ENCODE assay signal across 8 cellular contexts in the genomic region with DNA sequence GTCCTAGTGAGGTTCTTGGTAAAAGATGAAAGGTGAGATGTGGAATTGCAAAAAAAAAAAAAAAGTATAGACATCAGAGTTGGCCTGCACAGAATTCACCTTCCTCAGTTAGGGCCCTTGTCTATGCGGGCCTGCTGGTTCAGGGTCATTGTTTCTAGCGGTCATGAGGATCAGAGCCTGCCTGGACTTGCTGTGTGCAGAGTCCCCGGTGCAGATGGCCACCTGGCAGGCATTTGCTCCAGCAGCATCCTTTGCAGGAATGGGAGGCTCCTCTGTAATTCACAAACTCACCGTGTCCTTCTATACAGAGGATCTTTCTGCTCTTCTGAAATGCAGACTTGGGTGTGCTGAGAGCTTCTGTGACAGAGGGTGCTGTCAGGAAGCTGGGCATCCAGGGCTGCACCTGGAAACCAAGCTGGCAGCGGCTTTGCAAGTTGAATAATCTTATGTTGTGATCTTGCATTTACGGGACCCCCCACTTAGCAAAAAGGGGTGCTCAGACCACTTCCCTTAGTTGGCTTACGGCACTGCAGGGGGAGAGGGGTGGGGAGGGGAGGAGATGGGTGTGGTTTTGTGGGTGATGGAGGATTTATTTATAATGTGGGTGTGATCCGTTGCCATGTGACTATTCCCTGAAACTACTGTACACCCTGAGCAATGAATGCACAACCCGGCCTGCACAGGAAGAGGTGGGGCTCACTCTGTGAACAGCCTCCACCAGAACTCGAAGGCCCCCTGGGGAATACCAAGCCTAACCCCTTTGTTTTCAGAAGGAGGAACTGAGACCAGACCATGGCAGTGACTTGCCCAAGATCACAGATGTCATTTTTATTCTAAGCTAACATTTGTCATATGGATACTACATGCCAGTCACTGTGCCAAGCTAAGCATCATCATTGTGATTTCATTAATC.
DNase-seq lines count a peak whose midpoint lies in the region; ATAC-seq and TF ChIP-seq lines count a peak whose summit lies in the region.

No MANE protein-coding gene starts in this region.

- H3K4me3 ChIP-seq in endodermal cell (ENCODE audit: low read length): no peak overlapping the region

- H3K9me3 ChIP-seq in endodermal cell (ENCODE audit: control insufficient read depth, low read length): no peaks in the 10 kb centered on the region

- no peak overlapping the region for H3K9ac ChIP-seq in endodermal cell (ENCODE audit: extremely low read depth, low read length, poor library complexity, severe bottlenecking)

- no peaks in the 10 kb centered on the region for H3K4me1 ChIP-seq in endodermal cell (ENCODE audit: control insufficient read depth, insufficient read depth, low read length)

- H3K36me3 Mint-ChIP-seq in dendritic cell treated with granulocyte-macrophage colony-stimulating factor and Interleukin-4, amounts not matched to agents 40 ng/mL and 50 ng/mL, for 4 days (ENCODE audit: low read depth): no peaks in the 10 kb centered on the region
- no peaks in the 10 kb centered on the region for H3K36me3 Mint-ChIP-seq in endodermal cell (ENCODE audit: low read depth)

- no peaks in the 10 kb centered on the region for H3K27me3 ChIP-seq in endodermal cell (ENCODE audit: control insufficient read depth, insufficient read depth, low read length, poor library complexity, severe bottlenecking)

- H3K27me3 Mint-ChIP-seq in dendritic cell treated with granulocyte-macrophage colony-stimulating factor and Interleukin-4, amounts not matched to agents 40 ng/mL and 50 ng/mL, for 4 days: no peaks in the 10 kb centered on the region
- H3K27me3 Mint-ChIP-seq in endodermal cell (ENCODE audit: insufficient read depth): peaks cover 2% of the 10 kb centered on the region

- H3K27ac ChIP-seq in endodermal cell (ENCODE audit: low read depth, low read length): no peak overlapping the region

- intact Hi-C loops in dendritic cell treated with granulocyte-macrophage colony-stimulating factor and Interleukin-4, amounts not matched to agents 40 ng/mL and 50 ng/mL, for 4 days (cut with micrococcal nuclease): loop anchor here (5.0 kb wide), 1 partner anchor 132 kb away; no protein-coding TSS in a partner anchor

- H3K9me3 Mint-ChIP-seq in dendritic cell treated with granulocyte-macrophage colony-stimulating factor and Interleukin-4, amounts not matched to agents 40 ng/mL and 50 ng/mL, for 4 days: no peaks in the 10 kb centered on the region
- no peaks in the 10 kb centered on the region for H3K9me3 Mint-ChIP-seq in endodermal cell

- no peak for TF ChIP-seq CTCF in endodermal cell (conservative IDR thresholded peaks at IDR 0.05)

- no peak overlapping the region for H3K4me3 Mint-ChIP-seq in dendritic cell treated with granulocyte-macrophage colony-stimulating factor and Interleukin-4, amounts not matched to agents 40 ng/mL and 50 ng/mL, for 4 days
- no peak overlapping the region for H3K4me3 Mint-ChIP-seq in endodermal cell

- 57 to 79% methylated on average over 1 to 10 of the region's 10 CpGs for WGBS in endodermal cell (ENCODE audit: insufficient coverage in 1 of 2, insufficient read length in 1 of 2), 2 experiments

- ATAC-seq in GM19463 (IDR thresholded peaks at IDR 0.05; ENCODE audit: unreplicated experiment): peak; percentile 94
- ATAC-seq in HG03469 (IDR thresholded peaks at IDR 0.05; ENCODE audit: unreplicated experiment): peak; percentile 84

- H3K4me1 Mint-ChIP-seq in dendritic cell treated with granulocyte-macrophage colony-stimulating factor and Interleukin-4, amounts not matched to agents 40 ng/mL and 50 ng/mL, for 4 days (ENCODE audit: low read depth): peaks cover 45% of the 10 kb centered on the region
- no peaks in the 10 kb centered on the region for H3K4me1 Mint-ChIP-seq in endodermal cell

- peak overlapping the region; percentile 59 for H3K27ac Mint-ChIP-seq in dendritic cell treated with granulocyte-macrophage colony-stimulating factor and Interleukin-4, amounts not matched to agents 40 ng/mL and 50 ng/mL, for 4 days
- no peak overlapping the region for H3K27ac Mint-ChIP-seq in endodermal cell

- H3K36me3 ChIP-seq in endodermal cell (ENCODE audit: control insufficient read depth, insufficient read depth, low read length): no peaks in the 10 kb centered on the region

- DNase-seq in DMS153 treated with DMSO at 0.1 percent for 48 hours (lab: John Stamatoyannopoulos, UW; ENCODE audit: unreplicated experiment): peak; percentile 95
- peak; percentile 40 for DNase-seq in T-helper 22 cell (ENCODE audit: low read depth)
- peak; percentile 33 to 57 for DNase-seq in stimulated activated CD8-positive, alpha-beta memory T cell treated with anti-CD3 and anti-CD28 coated beads, Interleukin-7, amount 100 ng/mL, for 48 hours (ENCODE audit: extremely low read depth in 1 of 2, low read depth in 1 of 2)
- no peak for DNase-seq in NCI-H524 (lab: John Stamatoyannopoulos, UW)
- no peak for DNase-seq in endodermal cell

Comparison
In these comparisons a context has a peak if more than half of its experiments do, and no peak if none do; other contexts are left out.
1. DNase-seq: peak in DMS153 treated with DMSO at 0.1 percent for 48 hours (single experiment), T-helper 22 cell (single experiment) and stimulated activated CD8-positive, alpha-beta memory T cell treated with anti-CD3 and anti-CD28 coated beads, Interleukin-7, amount 100 ng/mL, for 48 hours (2 of 2); none in NCI-H524 (0 of 2) and endodermal cell (single experiment).